Comparison of ENCODE assay signal across 18 cellular contexts in genomic region chr7:114988035-114988434, GRCh38.
"Had no signal": no experiment of that assay in that cellular context is flagged by ENCODE, and none has a peak within 500 bp of the region (broad histone marks: within the 10 kb centered on the region; RNA-seq: fewer than 3 reads in every experiment).

No MANE protein-coding gene starts in this region.

- H3K4me3 ChIP-seq: ascending aorta, coronary artery, tibial nerve had no signal

- H3K36me3 ChIP-seq: ascending aorta, tibial nerve, WERI-Rb-1 had no signal

- DNase-seq: activated CD4-positive, alpha-beta T cell treated with anti-CD3 and anti-CD28 coated beads for 36 hours; activated CD8-positive, alpha-beta memory T cell treated with anti-CD3 and anti-CD28 coated beads, Interleukin-2, amount 50 U/mL, for 4 hours; activated CD8-positive, alpha-beta T cell treated with anti-CD3 and anti-CD28 coated beads for 36 hours; activated naive CD8-positive, alpha-beta T cell treated with anti-CD3 and anti-CD28 coated beads, Interleukin-2, amount 10 ng/mL, durations not matched to agents 7 days and 5 days; activated T-cell treated with anti-CD3 and anti-CD28 coated beads, Interleukin-2, amount 50 U/mL, for 72 hours; caudate nucleus; effector memory CD4-positive, alpha-beta T cell; left colon; mesendoderm; occipital lobe; SK-N-SH; stimulated activated CD4-positive, alpha-beta T cell treated with anti-CD3 and anti-CD28 coated beads, Interleukin-4, amount 100 ng/mL, for 4 hours; T-helper 1 cell; WERI-Rb-1 had no signal

- ATAC-seq: activated CD4-positive, alpha-beta T cell treated with anti-CD3 and anti-CD28 coated beads for 36 hours; activated CD8-positive, alpha-beta T cell treated with anti-CD3 and anti-CD28 coated beads for 36 hours; activated T-cell treated with anti-CD3 and anti-CD28 coated beads, Interleukin-2, amount 50 U/mL, for 72 hours; left colon had no signal

- H3K27me3 ChIP-seq: ascending aorta, tibial nerve had no signal

- H3K27ac ChIP-seq: ascending aorta, epithelial cell of prostate, WERI-Rb-1 had no signal

- H3K9me3 ChIP-seq: ascending aorta, SK-N-SH, tibial nerve had no signal

- H3K9ac ChIP-seq: SK-N-SH had no signal
